Comparison of ENCODE assay signal across 1 cellular context in the genomic region with DNA sequence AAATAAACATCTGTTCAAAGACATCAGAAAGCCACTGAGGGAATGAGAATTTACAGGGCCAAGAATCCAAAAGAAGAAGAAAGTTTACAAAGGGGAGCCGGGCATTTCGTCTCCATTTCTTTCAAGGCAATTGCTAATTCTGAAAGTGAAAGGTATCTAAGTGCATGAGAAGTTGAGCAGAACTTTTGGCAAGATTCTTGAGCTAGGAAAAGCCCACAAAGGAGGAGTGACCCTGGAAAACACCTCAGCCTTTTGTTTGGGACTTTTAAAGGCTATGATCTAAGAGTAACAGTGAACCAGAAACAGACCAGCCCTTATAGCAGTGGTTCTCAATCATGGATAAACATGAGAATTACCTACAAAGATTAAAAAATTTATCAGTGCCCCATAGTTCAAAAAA.
TF ChIP-seq lines count a peak whose summit lies in the region.

No MANE protein-coding gene starts in this region.

TF ChIP-seq in GM23338, 12 proteins besides CTCF, POLR2A, EP300 and RAD21 (continued from another document):
- no peak for TF ChIP-seq ZNF114 (CRISPR knock-in tag; IDR thresholded peaks at IDR 0.05)
- no peak for TF ChIP-seq ETS1 (IDR thresholded peaks at IDR 0.05)
